In genomic region chr1:117605811-117606607, GRCh38 we compare ENCODE assay signal across 1 cellular context.
TF ChIP-seq lines count a peak whose summit lies in the region.

TENT5C (plus strand) TSS chr1:117606048; CDS start chr1:117622869, 16,821 bp downstream.

TF ChIP-seq in K562, 482 proteins besides CTCF, POLR2A, EP300 and RAD21 (continued from another document and continues in another):
- TF ChIP-seq RBM17 (IDR thresholded peaks at IDR 0.05; ENCODE audit: borderline replicate concordance, low read depth, low read length) (no peak), ARHGAP35 (IDR thresholded peaks at IDR 0.05; ENCODE audit: partially characterized antibody) (peak; percentile 59), ID3 (CRISPR knock-in tag; IDR thresholded peaks at IDR 0.05) (no peak), ID3 (tag; IDR thresholded peaks at IDR 0.05) (peak; percentile 79; the same call in 1 of the 2 replicates), HBP1 (CRISPR knock-in tag; IDR thresholded peaks at IDR 0.05) (no peak), HDAC2 (IDR thresholded peaks at IDR 0.05) (no peak; the same call in 1 of the 2 replicates), LCOR (CRISPR knock-in tag; IDR thresholded peaks at IDR 0.05) (no peak), FOXO4 (CRISPR knock-in tag; IDR thresholded peaks at IDR 0.05) (no peak), E2F5 (CRISPR knock-in tag; IDR thresholded peaks at IDR 0.05) (no peak), CEBPG (CRISPR knock-in tag; IDR thresholded peaks at IDR 0.05) (peak; percentile 34; the same call in 1 of the 2 replicates), CEBPG (tag; conservative IDR thresholded peaks at IDR 0.05 in 1 of 2, IDR thresholded peaks at IDR 0.05 in 1 of 2) (no peak), KDM4B (IDR thresholded peaks at IDR 0.05; ENCODE audit: borderline replicate concordance in 2 of 2, low read depth in 1 of 2) (peak in 1 of 2 experiments; percentile 76; a peak in 1 of 4 replicates), KDM1A (IDR thresholded peaks at IDR 0.05) (no peak; a peak in 1 of 4 replicates), HNRNPLL (IDR thresholded peaks at IDR 0.05; ENCODE audit: low read depth, low read length, poor library complexity, severe bottlenecking) (peak; percentile 14), ZBTB40 (IDR thresholded peaks at IDR 0.05) (no peak), ZBTB40 (CRISPR knock-in tag; IDR thresholded peaks at IDR 0.05) (no peak), PCBP1 (IDR thresholded peaks at IDR 0.05; ENCODE audit: low read depth, low read length, poor library complexity, severe bottlenecking) (no peak), MYC (IDR thresholded peaks at IDR 0.05; ENCODE audit: low read depth, low read length) (no peak; the same call in 1 of the 2 replicates), MYC (CRISPR knock-in tag; IDR thresholded peaks at IDR 0.05; ENCODE audit: borderline replicate concordance, low read depth) (peak; percentile 84; the same call in 1 of the 2 replicates), ZNF316 (IDR thresholded peaks at IDR 0.05) (no peak), SPI1 (IDR thresholded peaks at IDR 0.05; ENCODE audit: borderline replicate concordance, low read depth, low read length) (no peak), PATZ1 (CRISPR knock-in tag; IDR thresholded peaks at IDR 0.05; ENCODE audit: borderline replicate concordance) (no peak), CHD7 (IDR thresholded peaks at IDR 0.05; ENCODE audit: low read depth, low read length) (no peak), SIX5 (IDR thresholded peaks at IDR 0.05; ENCODE audit: borderline replicate concordance in 1 of 2, insufficient read depth in 1 of 2, low read depth in 1 of 2, low read length in 2 of 2) (no peak), TBL1XR1 (IDR thresholded peaks at IDR 0.05; ENCODE audit: low read length in 2 of 2) (peak in 1 of 2 experiments; percentile 26; a peak in 1 of 4 replicates), PHF20 (IDR thresholded peaks at IDR 0.05; ENCODE audit: partially characterized antibody) (peak; percentile 79)
